Comparison of ENCODE assay signal across 15 cellular contexts in the genomic region with DNA sequence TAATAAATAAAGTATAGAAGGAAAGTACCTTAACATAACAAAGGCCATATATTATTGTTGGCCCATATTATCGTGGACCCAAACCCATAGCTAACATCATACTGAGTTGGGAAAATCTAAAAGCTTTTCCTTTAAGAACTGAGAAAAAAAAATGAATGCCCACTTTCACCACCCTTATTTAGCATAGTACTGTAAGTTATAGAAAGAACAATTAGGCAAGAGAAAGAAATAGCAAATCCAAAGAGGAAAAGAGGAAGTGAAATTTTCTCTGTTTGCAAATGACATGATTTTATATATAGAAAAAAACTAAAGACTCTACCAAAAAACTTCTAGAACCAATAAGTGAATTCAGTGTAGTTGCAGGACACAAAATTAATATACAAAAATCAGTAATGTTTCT.
"Had no signal": no experiment of that assay in that cellular context is flagged by ENCODE, and none has a peak within 500 bp of the region (broad histone marks: within the 10 kb centered on the region; RNA-seq: fewer than 3 reads in every experiment).

No MANE protein-coding gene starts in this region.

- DNase-seq: activated CD4-positive, alpha-beta T cell treated with anti-CD3 and anti-CD28 coated beads, Interleukin-2, amount 10 ng/mL, durations not matched to agents 24 days and 14 days; activated CD4-positive, CD25-positive, alpha-beta regulatory T cell; activated CD8-positive, alpha-beta T cell treated with anti-CD3 and anti-CD28 coated beads, Interleukin-2, amount 10 ng/mL, durations not matched to agents 7 days and 5 days; activated T-cell treated with anti-CD3 and anti-CD28 coated beads, Interleukin-2, amount 50 U/mL, for 4 hours; cortex of kidney; heart right ventricle; left lung; posterior cingulate gyrus; sigmoid colon; stimulated activated CD4-positive, alpha-beta T cell treated with anti-CD3 and anti-CD28 coated beads, Interleukin-4, amount 100 ng/mL, for 24 hours; T-helper 9 cell; testis had no signal

- H3K4me3 ChIP-seq: breast epithelium, esophagus muscularis mucosa, gastroesophageal sphincter, heart right ventricle, left lung, sigmoid colon, testis had no signal
